In genomic region chr21:41348434-41348833, GRCh38 we compare ENCODE assay signal across 30 cellular contexts. TPM values are rescaled to one million over a fixed set of nuclear protein-coding genes. Genes with fewer than 3 reads are reported as not detected.
"Had no signal": no experiment of that assay in that cellular context is flagged by ENCODE, and none has a peak within 500 bp of the region (broad histone marks: within the 10 kb centered on the region; RNA-seq: fewer than 3 reads in every experiment).

No MANE protein-coding gene starts in this region.

- H3K4me3 Mint-ChIP-seq: dendritic cell treated with granulocyte-macrophage colony-stimulating factor and Interleukin-4, amounts not matched to agents 40 ng/mL and 50 ng/mL, for 4 days; effector memory CD8-positive, alpha-beta T cell; endodermal cell; mesothelial cell of epicardium; naive B cell had no signal

- H3K4me1 ChIP-seq: colonic mucosa, gastrocnemius medialis, lower lobe of right lung had no signal

- H3K36me3 Mint-ChIP-seq: mesothelial cell of epicardium had no signal

- ATAC-seq: effector memory CD8-positive, alpha-beta T cell; esophagus mucosa; gastrocnemius medialis; heart right ventricle; left cardiac atrium; left lung; left ventricle myocardium superior; lower lobe of right lung; mucosa of descending colon had no signal

- H3K27me3 ChIP-seq: colonic mucosa had no signal

- H3K9me3 Mint-ChIP-seq: dendritic cell treated with granulocyte-macrophage colony-stimulating factor and Interleukin-4, amounts not matched to agents 40 ng/mL and 50 ng/mL, for 4 days; effector memory CD8-positive, alpha-beta T cell; endodermal cell; mesothelial cell of epicardium had no signal

- H3K4me3 ChIP-seq: colonic mucosa, esophagus squamous epithelium, gastrocnemius medialis, heart right ventricle, left lung, lower lobe of right lung, mucosa of descending colon had no signal

- H3K27ac Mint-ChIP-seq: dendritic cell treated with granulocyte-macrophage colony-stimulating factor and Interleukin-4, amounts not matched to agents 40 ng/mL and 50 ng/mL, for 4 days; effector memory CD8-positive, alpha-beta T cell; endodermal cell; mesothelial cell of epicardium; naive B cell had no signal

- H3K36me3 ChIP-seq: colonic mucosa, gastrocnemius medialis, heart right ventricle, left lung, lower lobe of right lung had no signal

- H3K27ac ChIP-seq: colonic mucosa, epithelial cell of prostate, esophagus squamous epithelium, gastrocnemius medialis, heart right ventricle, lower lobe of right lung had no signal

- DNase-seq: colonic mucosa; cortex of kidney; effector CD8-positive, alpha-beta T cell; effector memory CD8-positive, alpha-beta T cell; endodermal cell; erythroblast; esophagus squamous epithelium; foreskin fibroblast; foreskin melanocyte; gastrocnemius medialis; glutamatergic neuron; head of caudate nucleus; heart right ventricle; hippocampal formation; left cardiac atrium; left lung; left ventricle myocardium superior; lower lobe of right lung; mesenchymal stem cell; mucosa of descending colon; naive B cell had no signal

- H3K9me3 ChIP-seq: colonic mucosa, esophagus squamous epithelium, gastrocnemius medialis, heart right ventricle, left lung, lower lobe of right lung, mucosa of descending colon had no signal

- H3K4me1 Mint-ChIP-seq: endodermal cell, mesothelial cell of epicardium, naive B cell had no signal

RNA-seq across cellular contexts. Expression of gene FAM3B, which starts 31.8 kb away (rescaled TPM):
- total RNA-seq: dermis microvascular lymphatic vessel endothelial cell, gastrocnemius medialis, glomerular endothelial cell, left ventricle myocardium superior, lung microvascular endothelial cell, myocyte had no signal
- polyA plus RNA-seq: keratinocyte had no signal
